In genomic region chr14:89260898-89261297, GRCh38 we compare ENCODE assay signal across 16 cellular contexts.
DNase-seq lines count a peak whose midpoint lies in the region; ATAC-seq and TF ChIP-seq lines count a peak whose summit lies in the region.
"Had no signal": no experiment of that assay in that cellular context is flagged by ENCODE, and none has a peak within 500 bp of the region (broad histone marks: within the 10 kb centered on the region; RNA-seq: fewer than 3 reads in every experiment).

No MANE protein-coding gene starts in this region.

- ATAC-seq in stimulated activated naive CD8-positive, alpha-beta T cell treated with anti-CD3 and anti-CD28 coated beads, Interleukin-15, amount 100 ng/mL, for 72 hours: no peak
- peak in 3 of 4 donors; percentile 61 to 67 (median 64) for ATAC-seq in right lobe of liver
- no peak for ATAC-seq in GM18498 (IDR thresholded peaks at IDR 0.05; ENCODE audit: unreplicated experiment)
- ATAC-seq: A549 had no signal

- no peaks in the 10 kb centered on the region for H3K27me3 ChIP-seq in right lobe of liver
- H3K27me3 ChIP-seq: BE2C had no signal

- no peak overlapping the region for H3K4me3 Mint-ChIP-seq in stimulated activated naive CD8-positive, alpha-beta T cell treated with anti-CD3 and anti-CD28 coated beads, Interleukin-15, Interleukin-2, amounts not matched to agents 100 ng/mL and 50 ng/mL, for 24 hours
- H3K4me3 Mint-ChIP-seq in stimulated activated naive CD8-positive, alpha-beta T cell treated with anti-CD3 and anti-CD28 coated beads, Interleukin-15, amount 100 ng/mL, for 72 hours: no peak overlapping the region
- H3K4me3 Mint-ChIP-seq: CD4-positive, alpha-beta memory T cell had no signal

- no peak for DNase-seq in stimulated activated naive CD8-positive, alpha-beta T cell treated with anti-CD3 and anti-CD28 coated beads, Interleukin-15, amount 100 ng/mL, for 72 hours
- DNase-seq in coronary artery (ENCODE audit: low spot score) (peak; percentile 50), right lobe of liver (no peak), 8988T (no peak), GM10248 (ENCODE audit: extremely low spot score) (no peak)
- DNase-seq: BE2C; Caco-2; CD4-positive, alpha-beta memory T cell; DND-41; GF-D8; GM23248 had no signal

- H3K9me3 ChIP-seq in right lobe of liver: no peaks in the 10 kb centered on the region
- H3K9me3 ChIP-seq: A549, BE2C, Caco-2, HAP-1 had no signal

- POLR2A ChIA-PET in GM10248 (lab: Yijun Ruan, JAX): no interaction called here

- CTCF ChIA-PET in GM10248 (lab: Yijun Ruan, JAX): interaction anchor here (0.8 kb wide), 1 partner anchor 44 kb away, joined by 3 read pairs; no protein-coding TSS in a partner anchor

- peaks cover 5% of the 10 kb centered on the region for H3K9me3 Mint-ChIP-seq in stimulated activated naive CD8-positive, alpha-beta T cell treated with anti-CD3 and anti-CD28 coated beads, Interleukin-15, Interleukin-2, amounts not matched to agents 100 ng/mL and 50 ng/mL, for 24 hours
- H3K9me3 Mint-ChIP-seq in stimulated activated naive CD8-positive, alpha-beta T cell treated with anti-CD3 and anti-CD28 coated beads, Interleukin-15, amount 100 ng/mL, for 72 hours: peaks cover 4 to 7% of the 10 kb centered on the region in 2 donors
- H3K9me3 Mint-ChIP-seq: CD4-positive, alpha-beta memory T cell had no signal

- H3K36me3 Mint-ChIP-seq in stimulated activated naive CD8-positive, alpha-beta T cell treated with anti-CD3 and anti-CD28 coated beads, Interleukin-15, Interleukin-2, amounts not matched to agents 100 ng/mL and 50 ng/mL, for 24 hours (ENCODE audit: low read depth): peaks cover 58% of the 10 kb centered on the region

- peaks cover 0 to 4% (median 0%) of the 10 kb centered on the region in 4 donors for H3K36me3 ChIP-seq in right lobe of liver
- H3K36me3 ChIP-seq: BE2C, HAP-1 had no signal

- H3K4me3 ChIP-seq in coronary artery (no peak overlapping the region), right lobe of liver (no peak overlapping the region)
- H3K4me3 ChIP-seq: A549, GM23248, HAP-1 had no signal

- TF ChIP-seq CTCF in coronary artery (IDR thresholded peaks at IDR 0.05): no peak
- no peak for TF ChIP-seq CTCF in right lobe of liver (IDR thresholded peaks at IDR 0.05)
- no peak for TF ChIP-seq CTCF in GM10248 (IDR thresholded peaks at IDR 0.05; ENCODE audit: control extremely low read depth, extremely low read depth, low read depth, missing control alignments)

- no peak overlapping the region for H3K27ac ChIP-seq in coronary artery
- no peak overlapping the region for H3K27ac ChIP-seq in right lobe of liver
- H3K27ac ChIP-seq: A549, C4-2B, GM23248 had no signal

- peak overlapping the region; percentile 40 for H3K27ac Mint-ChIP-seq in stimulated activated naive CD8-positive, alpha-beta T cell treated with anti-CD3 and anti-CD28 coated beads, Interleukin-15, Interleukin-2, amounts not matched to agents 100 ng/mL and 50 ng/mL, for 24 hours
- H3K27ac Mint-ChIP-seq in stimulated activated naive CD8-positive, alpha-beta T cell treated with anti-CD3 and anti-CD28 coated beads, Interleukin-15, amount 100 ng/mL, for 72 hours: no peak overlapping the region
- H3K27ac Mint-ChIP-seq: CD4-positive, alpha-beta memory T cell had no signal

- TF ChIP-seq POLR2A in right lobe of liver (IDR thresholded peaks at IDR 0.05): no peak

- intact Hi-C loops in right lobe of liver (cut with DNase I): no loop called here

- no peaks in the 10 kb centered on the region for H3K27me3 Mint-ChIP-seq in stimulated activated naive CD8-positive, alpha-beta T cell treated with anti-CD3 and anti-CD28 coated beads, Interleukin-15, Interleukin-2, amounts not matched to agents 100 ng/mL and 50 ng/mL, for 24 hours
- H3K27me3 Mint-ChIP-seq in stimulated activated naive CD8-positive, alpha-beta T cell treated with anti-CD3 and anti-CD28 coated beads, Interleukin-15, amount 100 ng/mL, for 72 hours: no peaks in the 10 kb centered on the region
- H3K27me3 Mint-ChIP-seq: CD4-positive, alpha-beta memory T cell had no signal

- no peaks in the 10 kb centered on the region for H3K4me1 ChIP-seq in right lobe of liver
- H3K4me1 ChIP-seq: A549, Caco-2, HAP-1 had no signal

- H3K4me1 Mint-ChIP-seq in stimulated activated naive CD8-positive, alpha-beta T cell treated with anti-CD3 and anti-CD28 coated beads, Interleukin-15, Interleukin-2, amounts not matched to agents 100 ng/mL and 50 ng/mL, for 24 hours (ENCODE audit: low read depth): peaks cover 56% of the 10 kb centered on the region
- peaks cover 68% of the 10 kb centered on the region for H3K4me1 Mint-ChIP-seq in stimulated activated naive CD8-positive, alpha-beta T cell treated with anti-CD3 and anti-CD28 coated beads, Interleukin-15, amount 100 ng/mL, for 72 hours

- WGBS in right lobe of liver (ENCODE audit: insufficient coverage, low coverage, low lambda C conversion rate, missing lambda C conversion rate): 83% methylated on average over 1 of the region's 1 CpG

Comparison
In these comparisons a context has a peak if more than half of its experiments do, and no peak if none do; other contexts are left out.
1. ATAC-seq: peak in right lobe of liver (3 of 4); none in stimulated activated naive CD8-positive, alpha-beta T cell treated with anti-CD3 and anti-CD28 coated beads, Interleukin-15, amount 100 ng/mL, for 72 hours (single experiment) and GM18498 (single experiment).